ENCODE assay signal across 32 cellular contexts in the genomic region with DNA sequence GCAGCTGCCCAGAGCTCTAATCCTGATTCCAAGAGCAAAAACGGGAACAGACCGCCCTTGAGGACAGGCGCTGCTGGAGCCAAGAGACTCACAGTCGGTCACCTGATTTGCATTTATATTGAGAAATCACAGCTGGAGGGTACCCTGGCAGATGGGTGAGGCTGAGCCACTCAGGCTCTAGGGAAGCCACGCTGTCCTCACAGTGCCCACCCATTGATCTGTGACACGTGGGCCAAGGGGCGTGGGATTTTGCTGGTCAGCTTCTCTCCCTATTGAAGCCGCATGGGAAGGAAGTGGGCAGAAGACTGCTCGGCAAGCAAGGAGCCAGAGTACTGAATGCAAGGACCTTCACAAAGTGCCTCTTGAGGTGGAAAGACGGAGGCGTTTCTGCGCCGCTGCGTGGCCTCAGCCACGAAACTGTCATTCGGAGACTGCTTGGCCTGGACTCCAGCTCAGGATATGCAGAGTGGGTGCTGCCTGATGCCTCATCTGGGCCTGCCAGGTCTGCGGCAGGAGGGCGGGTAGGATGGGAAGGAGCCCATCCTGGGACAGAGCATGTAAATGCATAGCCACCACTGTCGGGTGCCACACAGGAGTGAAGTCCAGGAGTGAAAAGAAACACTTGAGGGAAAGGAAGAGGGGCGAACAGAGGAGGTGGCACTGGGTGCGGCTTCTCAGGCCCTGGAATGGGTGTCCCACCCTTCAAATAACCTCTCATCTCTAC.
DNase-seq lines count a peak whose midpoint lies in the region; ATAC-seq, FAIRE-seq and TF ChIP-seq lines count a peak whose summit lies in the region.
"Had no signal": no experiment of that assay in that cellular context is flagged by ENCODE, and none has a peak within 500 bp of the region (broad histone marks: within the 10 kb centered on the region; RNA-seq: fewer than 3 reads in every experiment).

No MANE protein-coding gene starts in this region.

- 0 out of 2 replicates have a peak overlapping the region, but pooled peaks have one; percentile 2 for H2AK5ac ChIP-seq in H1 (ENCODE audit: low read depth, low read length)

- DNase-seq in BE2C (peak; percentile 3), GM23338 (ENCODE audit: low spot score) (no peak), H1 (ENCODE audit: low read depth in 1 of 2, low spot score in 2 of 2) (no peak), neural crest cell (ENCODE audit: low read depth, low spot score) (no peak), germinal center (ENCODE audit: low spot score) (no peak), NCI-H774 (lab: John Stamatoyannopoulos, UW) (no peak)
- DNase-seq in stimulated activated CD4-positive, alpha-beta T cell treated with anti-CD3 and anti-CD28 coated beads, Interleukin-15, amount 100 ng/mL, for 24 hours: no peak
- DNase-seq: activated CD4-positive, alpha-beta T cell treated with anti-CD3 and anti-CD28 coated beads for 4 hours; activated CD8-positive, alpha-beta memory T cell treated with anti-CD3 and anti-CD28 coated beads, Interleukin-2, amount 10 ng/mL, durations not matched to agents 7 days and 5 days; CD4-positive, alpha-beta T cell; DMS153; effector memory CD8-positive, alpha-beta T cell; HCEC 1CT; NCI-H2171 treated with DMSO at 0.1 percent for 48 hours; NCI-H526 treated with DMSO at 0.1 percent for 48 hours; nephron progenitor cell; SHP77; small intestine; stimulated activated CD4-positive, alpha-beta T cell treated with anti-CD3 and anti-CD28 coated beads, Interleukin-2, amount 100 ng/mL, for 48 hours; stimulated activated naive CD8-positive, alpha-beta T cell treated with anti-CD3 and anti-CD28 coated beads, Interleukin-15, Interleukin-2, amounts not matched to agents 100 U/mL and 50 U/mL, for 24 hours; thyroid gland had no signal

- H3K36me3 ChIP-seq in BE2C: no peaks in the 10 kb centered on the region; the same call in 1 of the 2 replicates
- no peaks in the 10 kb centered on the region for H3K36me3 ChIP-seq in GM23338 (ENCODE audit: insufficient read depth)
- H3K36me3 ChIP-seq in H1 (ENCODE audit: control insufficient read depth in 2 of 4, insufficient read depth in 4 of 4, low read length in 3 of 4): no peaks in the 10 kb centered on the region
- H3K36me3 ChIP-seq: prostate gland had no signal

- POLR2A ChIA-PET in H1 (lab: Charles Lee; ENCODE audit: partially characterized antibody): no interaction called here

- H3K4me3 ChIP-seq in BE2C (ENCODE audit: low read depth, low read length): no peak overlapping the region
- no peak overlapping the region for H3K4me3 ChIP-seq in GM23338
- H3K4me3 ChIP-seq in H1 (ENCODE audit: extremely low read depth in 1 of 4, insufficient read depth in 2 of 4, low read depth in 3 of 4, low read length in 4 of 4): no peak overlapping the region
- H3K4me3 ChIP-seq: esophagus muscularis mucosa, prostate gland, thyroid gland had no signal

- no peak overlapping the region for H3K18ac ChIP-seq in H1 (ENCODE audit: extremely low read depth, low read length)

- ATAC-seq in GM23338: peak; percentile 40
- ATAC-seq in HG02642 (IDR thresholded peaks at IDR 0.05; ENCODE audit: poor library complexity, unreplicated experiment): no peak
- ATAC-seq: activated CD8-positive, alpha-beta memory T cell treated with anti-CD3 and anti-CD28 coated beads, Interleukin-2, amount 10 ng/mL, durations not matched to agents 7 days and 5 days; effector memory CD8-positive, alpha-beta T cell; stimulated activated naive CD8-positive, alpha-beta T cell treated with anti-CD3 and anti-CD28 coated beads, Interleukin-15, Interleukin-2, amounts not matched to agents 100 U/mL and 50 U/mL, for 24 hours had no signal

- 84% methylated on average over 20 of the region's 21 CpGs; no CpG with 5 or more reads in 1 of the 2 experiments for WGBS in H1 (ENCODE audit: extremely low coverage in 1 of 2, insufficient coverage in 1 of 2, insufficient read length in 1 of 2, insufficient replicate concordance in 2 of 2, low coverage in 1 of 2, low lambda C conversion rate in 2 of 2, missing lambda C conversion rate in 1 of 2), 2 experiments

- H3K23me2 ChIP-seq in H1 (ENCODE audit: low read depth, low read length): no peaks in the 10 kb centered on the region

- H2BK120ac ChIP-seq in H1 (replicated peaks; ENCODE audit: low read depth, low read length): no peak overlapping the region

- no peak for TF ChIP-seq EP300 in H1 (IDR thresholded peaks at IDR 0.05; ENCODE audit: borderline replicate concordance in 1 of 2, low read depth in 2 of 2, low read length in 2 of 2)

- TF ChIP-seq CTCF in BE2C (IDR thresholded peaks at IDR 0.05; ENCODE audit: low read depth, low read length) (no peak), GM23338 (conservative IDR thresholded peaks at IDR 0.05; ENCODE audit: low read depth in 2 of 2) (no peak), H1 (IDR thresholded peaks at IDR 0.05; ENCODE audit: control extremely low read depth in 1 of 3, insufficient read depth in 1 of 3, low read depth in 1 of 3, low read length in 3 of 3) (no peak), neural crest cell (conservative IDR thresholded peaks at IDR 0.05) (no peak)

- H3K79me2 ChIP-seq in GM23338 (replicated peaks; ENCODE audit: insufficient read depth): no peaks in the 10 kb centered on the region
- no peaks in the 10 kb centered on the region for H3K79me2 ChIP-seq in H1 (ENCODE audit: control insufficient read depth in 1 of 2, insufficient read depth in 2 of 2, low read length in 2 of 2)

- no peak overlapping the region for H3K9ac ChIP-seq in H1 (replicated peaks in 1 of 4; ENCODE audit: extremely low read depth in 1 of 4, low read depth in 3 of 4, low read length in 3 of 4)
- H3K9ac ChIP-seq: KMS-11 had no signal

- H3K27ac ChIP-seq in GM23338 (ENCODE audit: low read depth) (no peak overlapping the region), H1 (ENCODE audit: low read depth, low read length) (no peak overlapping the region)
- H3K27ac ChIP-seq: esophagus muscularis mucosa, KMS-11, prostate gland, thyroid gland had no signal

- H4K20me1 ChIP-seq in GM23338 (replicated peaks; ENCODE audit: insufficient read depth) (no peaks in the 10 kb centered on the region), H1 (replicated peaks in 1 of 2; ENCODE audit: control insufficient read depth in 1 of 2, insufficient read depth in 2 of 2, low read length in 2 of 2) (no peaks in the 10 kb centered on the region)

- H3K27me3 ChIP-seq in BE2C (no peaks in the 10 kb centered on the region), GM23338 (ENCODE audit: insufficient read depth) (peaks cover 4% of the 10 kb centered on the region; the same call in 1 of the 2 replicates), H1 (replicated peaks in 1 of 4; ENCODE audit: control insufficient read depth in 3 of 4, extremely low read depth in 1 of 4, insufficient read depth in 3 of 4, low read length in 3 of 4) (no peaks in the 10 kb centered on the region; a peak in 1 of 7 replicates)
- H3K27me3 ChIP-seq: thyroid gland had no signal

- H3K4me1 ChIP-seq in BE2C: no peaks in the 10 kb centered on the region
- peaks cover 7% of the 10 kb centered on the region; the same call in 1 of the 2 replicates for H3K4me1 ChIP-seq in GM23338 (ENCODE audit: insufficient read depth)
- peaks cover 0 to 4% (median 0%) of the 10 kb centered on the region in 4 experiments; a peak in 4 of 7 replicates for H3K4me1 ChIP-seq in H1 (replicated peaks in 1 of 4; ENCODE audit: control insufficient read depth in 3 of 4, insufficient read depth in 4 of 4, low read length in 3 of 4)
- H3K4me1 ChIP-seq: prostate gland, thyroid gland had no signal

- H3K9me3 ChIP-seq in BE2C (no peaks in the 10 kb centered on the region), H1 (ENCODE audit: insufficient read depth in 2 of 2, low read depth in 1 of 2, low read length in 1 of 2) (no peaks in the 10 kb centered on the region)
- H3K9me3 ChIP-seq: esophagus muscularis mucosa, prostate gland, thyroid gland had no signal

- H3K56ac ChIP-seq in H1 (replicated peaks; ENCODE audit: insufficient read length, low read depth, low read length): no peak overlapping the region

- H3K4ac ChIP-seq in H1 (replicated peaks; ENCODE audit: insufficient read length, low read depth, low read length): no peak overlapping the region

- H3K36me3 Mint-ChIP-seq in GM23338 (ENCODE audit: low read depth) (no peaks in the 10 kb centered on the region; the same call in 2 of the 3 replicates), neural crest cell (ENCODE audit: low read depth) (peaks cover 2% of the 10 kb centered on the region)
- H3K36me3 Mint-ChIP-seq: activated CD8-positive, alpha-beta memory T cell treated with anti-CD3 and anti-CD28 coated beads, Interleukin-2, amount 10 ng/mL, durations not matched to agents 7 days and 5 days had no signal

- H2AFZ ChIP-seq in GM23338 (no peak overlapping the region), H1 (ENCODE audit: low read length) (no peak overlapping the region)

- H3K9me3 Mint-ChIP-seq in GM23338 (no peaks in the 10 kb centered on the region), neural crest cell (no peaks in the 10 kb centered on the region)
- H3K9me3 Mint-ChIP-seq: brain; CD4-positive, alpha-beta T cell; effector memory CD8-positive, alpha-beta T cell; mesothelial cell of epicardium; nephron progenitor cell had no signal

- H3K4me2 ChIP-seq in GM23338 (no peak overlapping the region), H1 (ENCODE audit: insufficient read depth in 1 of 2, low read depth in 2 of 2, low read length in 2 of 2) (no peak overlapping the region)
- H3K4me2 ChIP-seq: KMS-11 had no signal

- no peak overlapping the region for H3K14ac ChIP-seq in H1 (ENCODE audit: insufficient read length)

- 0 out of 2 replicates have a peak overlapping the region, but pooled peaks have one; percentile 44 for H2BK20ac ChIP-seq in H1 (ENCODE audit: low read length)

- 0 out of 2 replicates have a peak overlapping the region, but pooled peaks have one; percentile 68 for H2BK12ac ChIP-seq in H1 (ENCODE audit: low read depth, low read length)

- TF ChIP-seq POLR2A in H1 (IDR thresholded peaks at IDR 0.05; ENCODE audit: control extremely low read depth in 1 of 2, low read depth in 2 of 2, low read length in 2 of 2): no peak

- H2BK5ac ChIP-seq in H1 (ENCODE audit: low read depth, low read length): 0 out of 2 replicates have a peak overlapping the region, but pooled peaks have one; percentile 60

- H3K9me2 ChIP-seq in GM23338 (ENCODE audit: insufficient read depth): no peaks in the 10 kb centered on the region

- H3K27me3 Mint-ChIP-seq in GM23338 (ENCODE audit: insufficient read depth, low read depth, poor library complexity): peaks cover 11% of the 10 kb centered on the region
- H3K27me3 Mint-ChIP-seq in neural crest cell (ENCODE audit: low read depth): no peaks in the 10 kb centered on the region
- H3K27me3 Mint-ChIP-seq: brain had no signal

- no peak overlapping the region for H3K4me3 Mint-ChIP-seq in GM23338
- H3K4me3 Mint-ChIP-seq in neural crest cell: no peak overlapping the region
- H3K4me3 Mint-ChIP-seq: activated CD8-positive, alpha-beta memory T cell treated with anti-CD3 and anti-CD28 coated beads, Interleukin-2, amount 10 ng/mL, durations not matched to agents 7 days and 5 days; brain; CD4-positive, alpha-beta T cell; effector memory CD8-positive, alpha-beta T cell; mesothelial cell of epicardium; nephron progenitor cell had no signal

- 0 out of 2 replicates have a peak, but pooled peaks cover 1% of the 10 kb centered on the region for H3F3A ChIP-seq in GM23338 (replicated peaks; ENCODE audit: low read depth)

- H3K27ac Mint-ChIP-seq in GM23338: no peak overlapping the region
- H3K27ac Mint-ChIP-seq in neural crest cell (ENCODE audit: unreplicated experiment): peak overlapping the region; percentile 83
- H3K27ac Mint-ChIP-seq: activated CD8-positive, alpha-beta memory T cell treated with anti-CD3 and anti-CD28 coated beads, Interleukin-2, amount 10 ng/mL, durations not matched to agents 7 days and 5 days; CD4-positive, alpha-beta T cell; effector memory CD8-positive, alpha-beta T cell; mesothelial cell of epicardium; nephron progenitor cell had no signal

- CTCF ChIA-PET in H1 (lab: Charles Lee; ENCODE audit: partially characterized antibody): no interaction called here

- no peak for FAIRE-seq in H1 (lab: Jason Lieb, UNC)
- FAIRE-seq: frontal cortex, G401.6, GM18507, HTR-8/SVneo, small intestine, TTC549 had no signal

- no peak overlapping the region for H3K23ac ChIP-seq in H1 (ENCODE audit: insufficient read length)

- H3K4me1 Mint-ChIP-seq in GM23338: peaks cover 16% of the 10 kb centered on the region
- H3K4me1 Mint-ChIP-seq in neural crest cell: no peaks in the 10 kb centered on the region
- H3K4me1 Mint-ChIP-seq: mesothelial cell of epicardium had no signal

- no peak overlapping the region for H2BK15ac ChIP-seq in H1 (ENCODE audit: low read length)

- no peak for TF ChIP-seq RAD21 in H1 (IDR thresholded peaks at IDR 0.05 in 1 of 2, conservative IDR thresholded peaks at IDR 0.05 in 1 of 2; ENCODE audit: low read depth in 2 of 2, low read length in 2 of 2)

- H4K8ac ChIP-seq in H1 (ENCODE audit: extremely low read depth, insufficient read depth, low read length): peak overlapping the region; percentile 76; the same call in 1 of the 2 replicates

- H4K91ac ChIP-seq in H1 (replicated peaks; ENCODE audit: insufficient read length, low read length): no peak overlapping the region

- no peaks in the 10 kb centered on the region for H3K79me1 ChIP-seq in H1 (ENCODE audit: low read depth, low read length)

- no peak overlapping the region for H4K5ac ChIP-seq in H1 (ENCODE audit: insufficient read length, low read depth, low read length)
